Comparison of ENCODE assay signal across 9 cellular contexts in the genomic region with DNA sequence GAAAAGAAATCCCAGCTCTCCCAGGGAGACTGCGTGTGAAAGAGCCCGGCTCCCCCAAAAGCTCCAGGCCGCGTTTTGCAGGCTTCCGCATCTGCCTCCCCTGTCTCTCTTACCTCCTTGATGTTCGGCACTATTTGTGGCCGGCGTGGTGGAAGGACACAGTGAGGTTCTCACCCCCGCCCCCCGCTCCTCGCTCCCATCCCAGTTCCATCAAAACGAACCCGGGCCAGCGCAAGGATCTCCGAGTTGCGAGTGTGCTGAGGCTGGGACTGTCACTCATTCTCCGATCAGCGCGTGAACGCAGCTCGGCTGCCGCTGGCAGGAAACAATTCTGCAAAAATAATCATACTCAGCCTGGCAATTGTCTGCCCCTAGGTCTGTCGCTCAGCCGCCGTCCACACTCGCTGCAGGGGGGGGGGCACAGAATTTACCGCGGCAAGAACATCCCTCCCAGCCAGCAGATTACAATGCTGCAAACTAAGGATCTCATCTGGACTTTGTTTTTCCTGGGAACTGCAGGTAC. TPM values are rescaled to one million over a fixed set of nuclear protein-coding genes. Genes with fewer than 3 reads are reported as not detected.
DNase-seq lines count a peak whose midpoint lies in the region; ATAC-seq, FAIRE-seq and TF ChIP-seq lines count a peak whose summit lies in the region.
"Had no signal": no experiment of that assay in that cellular context is flagged by ENCODE, and none has a peak within 500 bp of the region (broad histone marks: within the 10 kb centered on the region; RNA-seq: fewer than 3 reads in every experiment).

A gene (plus strand): TSS at position 275 of the 523 bp plus-strand sequence.

- WGBS in A549 (ENCODE audit: missing lambda C conversion rate): 4% methylated on average over 17 of the region's 28 CpGs
- WGBS in gastroesophageal sphincter (ENCODE audit: low coverage in 1 of 2), 2 donors: 0 to 1% methylated on average over 9 to 16 of the region's 28 CpGs

- TF ChIP-seq RAD21 in A549 (conservative IDR thresholded peaks at IDR 0.05 in 1 of 2, IDR thresholded peaks at IDR 0.05 in 1 of 2): no peak

- peak within 1 kb of the TSS; percentile 69 to 89 (median 86) for H3K4me3 Mint-ChIP-seq in naive thymus-derived CD8-positive, alpha-beta T cell

- H3K27ac Mint-ChIP-seq in naive thymus-derived CD8-positive, alpha-beta T cell: peak within 1 kb of the TSS in 1 of 10 donors; percentile 40

- peaks cover 10% of the 10 kb centered on the region for H3K27me3 ChIP-seq in gastroesophageal sphincter

- peaks cover 42 to 83% (median 54%) of the 10 kb centered on the region in 5 donors for H3K27me3 Mint-ChIP-seq in naive thymus-derived CD8-positive, alpha-beta T cell

- TF ChIP-seq POLR2A in A549 (IDR thresholded peaks at IDR 0.05; ENCODE audit: low read length): no peak
- TF ChIP-seq POLR2A in gastroesophageal sphincter (IDR thresholded peaks at IDR 0.05): no peak

- H3K4me3 ChIP-seq in A549 (peak within 1 kb of the TSS; percentile 44), gastroesophageal sphincter (peak within 1 kb of the TSS; percentile 66 to 75)

- H3K9me3 ChIP-seq in A549 (no peaks in the 10 kb centered on the region), gastroesophageal sphincter (no peaks in the 10 kb centered on the region)
- H3K9me3 ChIP-seq: neutrophil had no signal

- POLR2A ChIA-PET in A549 (lab: Yijun Ruan, JAX): no interaction called here
- POLR2A ChIA-PET in naive thymus-derived CD8-positive, alpha-beta T cell (lab: Charles Lee): no interaction called here

- H3K4me2 ChIP-seq in A549: peak within 1 kb of the TSS; percentile 96

- FAIRE-seq in A549 (lab: Jason Lieb, UNC): no peak

- H3K36me3 ChIP-seq in gastroesophageal sphincter: no peaks in the 10 kb centered on the region
- H3K36me3 ChIP-seq: neutrophil had no signal

- ATAC-seq in A549 (peak; percentile 65 to 81), gastroesophageal sphincter (peak; percentile 52), HG03520 (IDR thresholded peaks at IDR 0.05; ENCODE audit: unreplicated experiment) (no peak)
- no peak for ATAC-seq in naive thymus-derived CD8-positive, alpha-beta T cell

- H3K4me1 Mint-ChIP-seq in naive thymus-derived CD8-positive, alpha-beta T cell: peaks cover 2 to 20% (median 17%) of the 10 kb centered on the region in 4 donors

- CTCF ChIA-PET in A549 (lab: Yijun Ruan, JAX): no interaction called here

- no peak for TF ChIP-seq CTCF in A549 (IDR thresholded peaks at IDR 0.05)
- no peak for TF ChIP-seq CTCF in GM13976 (IDR thresholded peaks at IDR 0.05; ENCODE audit: borderline replicate concordance, control extremely low read depth, extremely low read depth, insufficient read depth, missing control alignments)
- TF ChIP-seq CTCF in gastroesophageal sphincter (IDR thresholded peaks at IDR 0.05): no peak

- in situ Hi-C loops in GM13976 (cut with MboI; ENCODE audit: low sequenced_read_pairs, unreplicated experiment): no loop called here

- peaks cover 0 to 14% (median 0%) of the 10 kb centered on the region in 9 donors for H3K9me3 Mint-ChIP-seq in naive thymus-derived CD8-positive, alpha-beta T cell

- TF ChIP-seq EP300 in A549 (IDR thresholded peaks at IDR 0.05) (no peak), gastroesophageal sphincter (IDR thresholded peaks at IDR 0.05) (no peak)

- peaks cover 0 to 4% (median 3%) of the 10 kb centered on the region in 3 donors for H3K36me3 Mint-ChIP-seq in naive thymus-derived CD8-positive, alpha-beta T cell

- H3K4me1 ChIP-seq in A549 (no peaks in the 10 kb centered on the region), gastroesophageal sphincter (peaks cover 0 to 36% (median 5%) of the 10 kb centered on the region in 3 donors)

- DNase-seq in A549 (ENCODE audit: low read depth in 1 of 2, low spot score in 1 of 2) (peak; percentile 4 to 68), GM13976 (ENCODE audit: low spot score) (peak; percentile 34), NCI-H226 (peak; percentile 4), ureter (ENCODE audit: low spot score) (peak; percentile 75)
- peak; percentile 31 to 50 for DNase-seq in activated T-cell treated with anti-CD3 and anti-CD28 coated beads, Interleukin-2, amount 50 U/mL, for 48 hours
- peak in 3 of 10 donors; percentile 6 to 13 (median 8) for DNase-seq in naive thymus-derived CD8-positive, alpha-beta T cell

- no peak within 1 kb of the TSS for H3K27ac ChIP-seq in A549
- peak within 1 kb of the TSS; percentile 6 to 87 (median 82) for H3K27ac ChIP-seq in gastroesophageal sphincter
- H3K27ac ChIP-seq: neutrophil had no signal

TF ChIP-seq in A549, 52 proteins besides CTCF, POLR2A, EP300 and RAD21:
- TF ChIP-seq JUNB (IDR thresholded peaks at IDR 0.05) (no peak), SREBF2 (IDR thresholded peaks at IDR 0.05) (no peak), RCOR1 (IDR thresholded peaks at IDR 0.05; ENCODE audit: low read depth, low read length) (no peak), CEBPB (IDR thresholded peaks at IDR 0.05) (no peak), MYC (IDR thresholded peaks at IDR 0.05; ENCODE audit: borderline replicate concordance, low read length) (no peak), EHF (CRISPR knock-in tag; IDR thresholded peaks at IDR 0.05) (no peak)
- TF ChIP-seq, protein P1, sequence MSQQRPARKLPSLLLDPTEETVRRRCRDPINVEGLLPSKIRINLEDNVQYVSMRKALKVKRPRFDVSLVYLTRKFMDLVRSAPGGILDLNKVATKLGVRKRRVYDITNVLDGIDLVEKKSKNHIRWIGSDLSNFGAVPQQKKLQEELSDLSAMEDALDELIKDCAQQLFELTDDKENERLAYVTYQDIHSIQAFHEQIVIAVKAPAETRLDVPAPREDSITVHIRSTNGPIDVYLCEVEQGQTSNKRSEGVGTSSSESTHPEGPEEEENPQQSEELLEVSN (IDR thresholded peaks at IDR 0.05; ENCODE audit: borderline replicate concordance, low read depth): 0 out of 2 replicates have a peak, but pooled peaks have one; percentile 31
- TF ChIP-seq, protein P2, sequence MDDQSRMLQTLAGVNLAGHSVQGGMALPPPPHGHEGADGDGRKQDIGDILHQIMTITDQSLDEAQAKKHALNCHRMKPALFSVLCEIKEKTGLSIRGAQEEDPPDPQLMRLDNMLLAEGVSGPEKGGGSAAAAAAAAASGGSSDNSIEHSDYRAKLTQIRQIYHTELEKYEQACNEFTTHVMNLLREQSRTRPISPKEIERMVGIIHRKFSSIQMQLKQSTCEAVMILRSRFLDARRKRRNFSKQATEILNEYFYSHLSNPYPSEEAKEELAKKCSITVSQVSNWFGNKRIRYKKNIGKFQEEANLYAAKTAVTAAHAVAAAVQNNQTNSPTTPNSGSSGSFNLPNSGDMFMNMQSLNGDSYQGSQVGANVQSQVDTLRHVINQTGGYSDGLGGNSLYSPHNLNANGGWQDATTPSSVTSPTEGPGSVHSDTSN (IDR thresholded peaks at IDR 0.05): peak; percentile 49; the same call in 1 of the 2 replicates
- TF ChIP-seq, protein P3, sequence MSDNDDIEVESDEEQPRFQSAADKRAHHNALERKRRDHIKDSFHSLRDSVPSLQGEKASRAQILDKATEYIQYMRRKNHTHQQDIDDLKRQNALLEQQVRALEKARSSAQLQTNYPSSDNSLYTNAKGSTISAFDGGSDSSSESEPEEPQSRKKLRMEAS (IDR thresholded peaks at IDR 0.05): peak; percentile 54; the same call in 1 of the 2 replicates
- TF ChIP-seq, protein P4, sequence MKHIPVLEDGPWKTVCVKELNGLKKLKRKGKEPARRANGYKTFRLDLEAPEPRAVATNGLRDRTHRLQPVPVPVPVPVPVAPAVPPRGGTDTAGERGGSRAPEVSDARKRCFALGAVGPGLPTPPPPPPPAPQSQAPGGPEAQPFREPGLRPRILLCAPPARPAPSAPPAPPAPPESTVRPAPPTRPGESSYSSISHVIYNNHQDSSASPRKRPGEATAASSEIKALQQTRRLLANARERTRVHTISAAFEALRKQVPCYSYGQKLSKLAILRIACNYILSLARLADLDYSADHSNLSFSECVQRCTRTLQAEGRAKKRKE (CRISPR knock-in tag; IDR thresholded peaks at IDR 0.05; ENCODE audit: low read depth): no peak

RNA-seq across cellular contexts. Expression of the gene that starts here (rescaled TPM):
- polyA plus RNA-seq in A549 (2011; rRNA removed) (0.12 TPM in 2 replicates), A549 (2017; fragmentation: RNase III; extraction: RNeasy Plus Mini Kit Qiagen cat#74134 plus additional on column Dnase treatment) (0.01 TPM in 1 of 3 replicates, not detected in the others)
- not detected in 2 replicates for polyA plus RNA-seq in A549 (2012; cell fraction: cytosol; rRNA removed)
- polyA plus RNA-seq in A549 (2012; cell fraction: nucleus; rRNA removed): 0.02 and 0.05 TPM in 2 replicates
- polyA minus RNA-seq in A549 (2011; rRNA and poly(A)+ RNA removed): 0.04 TPM in 1 of 2 replicates, not detected in the other
- total RNA-seq in gastroesophageal sphincter (100 to 1,000 TPM in 1 of 4 donors, 10 to 100 TPM in 3; 56.3 to 193 (median 70.2) TPM), ureter (26.7 TPM)
- total RNA-seq in naive thymus-derived CD8-positive, alpha-beta T cell: under 1 TPM in 1 of 2 experiments, not detected in 1; 0.60 TPM
- under 1 TPM in 2 of 3 donors, not detected in 1; 0.08 to 0.98 TPM for polyA plus RNA-seq in naive thymus-derived CD8-positive, alpha-beta T cell

Comparison
In these comparisons a context has a peak if more than half of its experiments do, and no peak if none do; other contexts are left out.
1. RNA of the gene that starts here (total RNA-seq): 56.3 to 193 TPM in gastroesophageal sphincter and 26.7 TPM in ureter (single experiment); 0.60 TPM in naive thymus-derived CD8-positive, alpha-beta T cell; every median in the first group is over 10 times any median in the second.
2. Peak in DNase-seq, ATAC-seq, H3K4me3 ChIP-seq and H3K4me2 ChIP-seq in A549; RNA of the gene not detected or under 1 TPM.
3. H3K27ac ChIP-seq: peak in gastroesophageal sphincter (4 of 4); none in A549 (0 of 2).